20 cellular contexts compared by ENCODE assay signal in the genomic region with DNA sequence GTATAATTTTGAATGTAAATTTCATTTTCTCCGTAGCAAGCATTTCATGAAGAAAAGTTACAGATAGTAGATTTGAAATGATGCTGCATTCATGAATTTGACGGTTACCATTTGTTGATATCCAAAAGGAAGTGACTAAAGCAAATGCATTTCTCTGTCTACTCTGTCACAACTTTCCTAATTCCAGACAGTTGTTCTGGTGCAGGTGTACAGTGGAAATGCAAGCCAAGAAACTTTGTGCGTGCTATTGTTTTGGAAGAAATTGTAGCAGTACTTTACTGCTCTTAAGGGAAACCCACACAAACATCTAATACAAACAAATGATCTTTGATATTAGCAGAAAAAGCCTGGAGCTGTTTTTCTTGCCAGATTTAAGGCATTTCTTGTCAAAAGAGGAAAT. TPM values are rescaled to one million over a fixed set of nuclear protein-coding genes. Genes with fewer than 3 reads are reported as not detected.
"Had no signal": no experiment of that assay in that cellular context is flagged by ENCODE, and none has a peak within 500 bp of the region (broad histone marks: within the 10 kb centered on the region; RNA-seq: fewer than 3 reads in every experiment).

No MANE protein-coding gene starts in this region.

- H3K9me3 Mint-ChIP-seq: activated T-helper 1 cell treated with anti-CD3 and anti-CD28 coated beads, Interleukin-12 subunit alpha, Interleukin-12 subunit beta, Interleukin-2, Interleukin-4 antibody, amounts not matched to agents 30 ng/mL and 10 ng/mL and 1 ng/mL, durations not matched to agents 14 hours and 24 hours and 36 hours; T-helper 2 cell treated with Interferon-gamma antibody and Interleukin-4, amounts not matched to agents 5 μg/mL and 100 μg/mL, for 36 hours had no signal

- H3K36me3 ChIP-seq: esophagus squamous epithelium, heart left ventricle, left lung, neutrophil, prostate gland, right lobe of liver, spleen, suprapubic skin, upper lobe of right lung had no signal

- H3K27ac ChIP-seq: esophagus squamous epithelium, heart left ventricle, left lung, neutrophil, prostate gland, right lobe of liver, suprapubic skin, upper lobe of right lung had no signal

- DNase-seq: activated CD8-positive, alpha-beta T cell treated with anti-CD3 and anti-CD28 coated beads, Interleukin-2, amount 10 ng/mL, durations not matched to agents 7 days and 5 days; activated naive CD4-positive, alpha-beta T cell; aorta; esophagus squamous epithelium; foreskin melanocyte; heart left ventricle; left lung; mesenchymal stem cell; right lobe of liver; spleen; stimulated activated CD4-positive, alpha-beta T cell treated with anti-CD3 and anti-CD28 coated beads, Interleukin-1b, Interleukin-23, amount 100 ng/mL, for 48 hours; stimulated activated naive CD4-positive, alpha-beta T cell treated with Interleukin-2 at 50 U/mL for 16 hours; SW 1271; upper lobe of right lung had no signal

- ATAC-seq: activated CD8-positive, alpha-beta T cell treated with anti-CD3 and anti-CD28 coated beads, Interleukin-2, amount 10 ng/mL, durations not matched to agents 7 days and 5 days; upper lobe of right lung had no signal

- H3K4me3 Mint-ChIP-seq: activated CD8-positive, alpha-beta T cell treated with anti-CD3 and anti-CD28 coated beads, Interleukin-2, amount 10 ng/mL, durations not matched to agents 7 days and 5 days; activated T-helper 1 cell treated with anti-CD3 and anti-CD28 coated beads, Interleukin-12 subunit alpha, Interleukin-12 subunit beta, Interleukin-2, Interleukin-4 antibody, amounts not matched to agents 30 ng/mL and 10 ng/mL and 1 ng/mL, durations not matched to agents 14 hours and 24 hours and 36 hours; T-helper 2 cell treated with Interferon-gamma antibody and Interleukin-4, amounts not matched to agents 5 μg/mL and 100 μg/mL, for 36 hours had no signal

- H3K27ac Mint-ChIP-seq: activated CD8-positive, alpha-beta T cell treated with anti-CD3 and anti-CD28 coated beads, Interleukin-2, amount 10 ng/mL, durations not matched to agents 7 days and 5 days; activated T-helper 1 cell treated with anti-CD3 and anti-CD28 coated beads, Interleukin-12 subunit alpha, Interleukin-12 subunit beta, Interleukin-2, Interleukin-4 antibody, amounts not matched to agents 30 ng/mL and 10 ng/mL and 1 ng/mL, durations not matched to agents 14 hours and 24 hours and 36 hours; T-helper 2 cell treated with Interferon-gamma antibody and Interleukin-4, amounts not matched to agents 5 μg/mL and 100 μg/mL, for 36 hours had no signal

- H3K4me1 ChIP-seq: prostate gland had no signal

- H3K9me3 ChIP-seq: esophagus squamous epithelium, heart left ventricle, left lung, neutrophil, prostate gland, right lobe of liver, suprapubic skin, upper lobe of right lung had no signal

- H3K27me3 ChIP-seq: right lobe of liver, suprapubic skin had no signal

- H3K4me3 ChIP-seq: right lobe of liver had no signal

RNA-seq across cellular contexts. Expression of a gene that starts 1.9 kb away (rescaled TPM):
- total RNA-seq: activated CD8-positive, alpha-beta T cell treated with anti-CD3 and anti-CD28 coated beads, Interleukin-2, amount 10 ng/mL, durations not matched to agents 7 days and 5 days; activated T-helper 1 cell treated with anti-CD3 and anti-CD28 coated beads, Interleukin-12 subunit alpha, Interleukin-12 subunit beta, Interleukin-2, Interleukin-4 antibody, amounts not matched to agents 30 ng/mL and 10 ng/mL and 1 ng/mL, durations not matched to agents 14 hours and 24 hours and 36 hours had no signal
- polyA plus RNA-seq: keratinocyte had no signal
